Comparison of ENCODE assay signal across 19 cellular contexts in the genomic region with DNA sequence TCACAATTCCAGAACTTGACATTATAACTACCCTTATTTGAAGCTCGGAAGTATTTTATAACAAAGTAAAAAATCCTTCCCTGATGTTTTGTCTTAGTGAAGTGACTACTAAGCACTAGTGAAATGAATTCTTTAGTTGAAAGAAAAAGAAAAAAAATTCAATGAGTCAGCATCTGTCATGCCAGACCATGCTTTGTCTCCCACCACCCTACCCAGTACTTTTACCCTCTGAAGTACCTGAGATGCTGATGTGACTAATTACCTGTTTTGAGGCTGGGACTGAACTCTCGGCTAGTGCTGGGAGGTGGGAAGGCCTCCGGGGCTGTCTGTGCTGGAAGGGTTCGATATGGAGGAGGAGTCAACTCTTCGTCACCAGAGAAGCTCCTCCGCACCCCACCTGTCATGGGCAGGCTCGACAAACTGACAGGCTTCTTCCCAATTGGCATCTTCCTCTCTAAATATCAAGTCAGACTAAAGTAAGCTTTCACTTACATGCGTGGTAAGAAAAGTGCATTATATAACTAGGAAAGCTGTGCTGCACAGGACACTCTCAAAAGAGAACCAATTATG. TPM values are rescaled to one million over a fixed set of nuclear protein-coding genes. Genes with fewer than 3 reads are reported as not detected.
A peak's percentile ranks its signal among the peaks of the same experiment; 100 is the strongest.
DNase-seq lines count a peak whose midpoint lies in the region; ATAC-seq and TF ChIP-seq lines count a peak whose summit lies in the region.
"Had no signal": no experiment of that assay in that cellular context is flagged by ENCODE, and none has a peak within 500 bp of the region (broad histone marks: within the 10 kb centered on the region; RNA-seq: fewer than 3 reads in every experiment).

No MANE protein-coding gene starts in this region.

- H3K23ac ChIP-seq in IMR-90 (ENCODE audit: low read depth, low read length): no peak overlapping the region

- no peak overlapping the region for H2BK20ac ChIP-seq in IMR-90 (ENCODE audit: low read depth, low read length)

- H4K8ac ChIP-seq in IMR-90 (ENCODE audit: low read depth in 2 of 2, low read length in 2 of 2): no peak overlapping the region

- no peak overlapping the region for H3K14ac ChIP-seq in IMR-90 (replicated peaks; ENCODE audit: low read depth, low read length)

- TF ChIP-seq CTCF in cardiac muscle cell (IDR thresholded peaks at IDR 0.05; ENCODE audit: low read depth, low read length) (no peak), IMR-90 (conservative IDR thresholded peaks at IDR 0.05; ENCODE audit: low read depth, low read length) (no peak)

- H2AFZ ChIP-seq in IMR-90 (replicated peaks; ENCODE audit: low read length, poor library complexity): no peak overlapping the region

- no peaks in the 10 kb centered on the region; a peak in 1 of 4 replicates for H3K79me1 ChIP-seq in IMR-90 (ENCODE audit: low read depth in 1 of 2, low read length in 2 of 2)

- H3K4me3 ChIP-seq in cardiac muscle cell (no peak overlapping the region), IMR-90 (ENCODE audit: insufficient read depth, low read depth, low read length) (no peak overlapping the region)
- H3K4me3 ChIP-seq: adrenal gland, ovary, uterus had no signal

- no peak overlapping the region for H2BK15ac ChIP-seq in IMR-90 (ENCODE audit: low read depth, low read length)

- no peak for TF ChIP-seq POLR2A in IMR-90 (IDR thresholded peaks at IDR 0.05; ENCODE audit: low read depth, low read length)

- in situ Hi-C loops in IMR-90 (cut with MboI; ENCODE audit: low sequenced_read_pairs): no loop called here

- no peak for TF ChIP-seq RAD21 in IMR-90 (IDR thresholded peaks at IDR 0.05; ENCODE audit: low read length)

- peak overlapping the region; percentile 45 for H2AK9ac ChIP-seq in IMR-90 (replicated peaks; ENCODE audit: low read depth, low read length, poor library complexity)

- intact Hi-C loops in left ventricle myocardium superior (cut with micrococcal nuclease) (no loop called here), IMR-90 (cut with micrococcal nuclease) (no loop called here), head of caudate nucleus (cut with DNase I) (no loop called here)

- H3K36me3 ChIP-seq in cardiac muscle cell (peaks cover 43% of the 10 kb centered on the region), IMR-90 (ENCODE audit: control insufficient read depth, insufficient read depth, low read length) (peaks cover 19% of the 10 kb centered on the region)
- H3K36me3 ChIP-seq: ovary, uterus had no signal

- no peak for DNase-seq in cardiac muscle cell (ENCODE audit: low read depth in 1 of 2, low spot score in 1 of 2)
- DNase-seq in left ventricle myocardium superior: no peak
- no peak for DNase-seq in IMR-90
- DNase-seq in head of caudate nucleus: peak; percentile 29 to 92 (median 66)
- DNase-seq in GM19240 (ENCODE audit: insufficient read length, low spot score): no peak
- DNase-seq in NCI-H226: no peak
- no peak for DNase-seq in stimulated activated CD4-positive, alpha-beta T cell treated with anti-CD3 and anti-CD28 coated beads, Interleukin-4, amount 100 ng/mL, for 4 hours
- DNase-seq: activated gamma-delta T cell treated with Interleukin-2 at 50 U/mL for 16 hours; activated T-cell treated with anti-CD3 and anti-CD28 coated beads, Interleukin-2, amount 50 U/mL, for 1 hour; adrenal gland; NCI-H1048; NCI-H446 treated with DMSO at 0.1 percent for 48 hours; ovary; SIG-M5; small intestine; stimulated activated naive CD4-positive, alpha-beta T cell; T-helper 9 cell; uterus had no signal

- H4K91ac ChIP-seq in IMR-90 (ENCODE audit: insufficient read depth, low read depth, low read length): no peak overlapping the region

- no peak overlapping the region for H3K18ac ChIP-seq in IMR-90 (ENCODE audit: low read depth, low read length)

- BruUV-seq in IMR-90 (replicated peaks; lab: Mats Ljungman, UMichigan): no TSS peak

- H3K27ac ChIP-seq in cardiac muscle cell (peak overlapping the region; percentile 4), IMR-90 (ENCODE audit: insufficient read depth, low read length) (no peak overlapping the region)
- H3K27ac ChIP-seq: adrenal gland, ovary, uterus had no signal

- H4K5ac ChIP-seq in IMR-90 (ENCODE audit: low read depth, low read length): no peak overlapping the region

- no peaks in the 10 kb centered on the region for H3K27me3 ChIP-seq in cardiac muscle cell
- H3K27me3 ChIP-seq in IMR-90 (ENCODE audit: control insufficient read depth, insufficient read depth, low read length): no peaks in the 10 kb centered on the region
- H3K27me3 ChIP-seq: adrenal gland, ovary, uterus had no signal

- H2BK120ac ChIP-seq in IMR-90 (ENCODE audit: low read depth, low read length): no peak overlapping the region

- H3K4me2 ChIP-seq in IMR-90 (ENCODE audit: low read depth, low read length): no peak overlapping the region

- H3K9me3 ChIP-seq in cardiac muscle cell (ENCODE audit: low read depth): no peaks in the 10 kb centered on the region
- H3K9me3 ChIP-seq in IMR-90 (ENCODE audit: control insufficient read depth, insufficient read depth, low read length): no peaks in the 10 kb centered on the region
- H3K9me3 ChIP-seq: adrenal gland, ovary, uterus had no signal

- dilution Hi-C loops in IMR-90 (cut with HindIII; ENCODE audit: low sequenced_read_pairs, unreplicated experiment): no loop called here

- no CpG with 5 or more reads among the region's 8 CpGs for WGBS in IMR-90 (ENCODE audit: extremely low coverage in 2 of 2, insufficient read length in 1 of 2), 2 experiments

- H2BK5ac ChIP-seq in IMR-90 (ENCODE audit: low read depth, low read length, poor library complexity, severe bottlenecking): no peak overlapping the region

- H3K56ac ChIP-seq in IMR-90 (ENCODE audit: extremely low read depth, insufficient read depth, low read length): no peak overlapping the region

- CTCF ChIA-PET in IMR-90 (lab: Yijun Ruan, JAX): no interaction called here

- POLR2A ChIA-PET in IMR-90 (lab: Charles Lee; ENCODE audit: unreplicated experiment): no interaction called here

- H3K9me1 ChIP-seq in IMR-90 (ENCODE audit: insufficient read depth, low read length): no peaks in the 10 kb centered on the region

- no peaks in the 10 kb centered on the region for H4K20me1 ChIP-seq in IMR-90 (ENCODE audit: insufficient read depth, low read length)

- ATAC-seq in left ventricle myocardium superior (no peak), IMR-90 (ENCODE audit: low read depth) (no peak)
- ATAC-seq: left lobe of liver had no signal

- no peak overlapping the region for H2AK5ac ChIP-seq in IMR-90 (ENCODE audit: low read depth, low read length)

- no peak overlapping the region for H3K4ac ChIP-seq in IMR-90 (ENCODE audit: low read depth, low read length)

- H3K4me1 ChIP-seq in cardiac muscle cell (ENCODE audit: low read depth) (no peaks in the 10 kb centered on the region), IMR-90 (ENCODE audit: control insufficient read depth, insufficient read depth, low read length) (0 out of 2 replicates have a peak, but pooled peaks cover 2% of the 10 kb centered on the region)
- H3K4me1 ChIP-seq: adrenal gland, uterus had no signal

- no peak overlapping the region for H3K9ac ChIP-seq in IMR-90 (ENCODE audit: low read depth, low read length)

TF ChIP-seq in IMR-90, 13 proteins besides CTCF, POLR2A, EP300 and RAD21:
- TF ChIP-seq MAFK (IDR thresholded peaks at IDR 0.05; ENCODE audit: low read depth, low read length) (peak; percentile 83), MXI1 (IDR thresholded peaks at IDR 0.05; ENCODE audit: borderline replicate concordance, low read depth, low read length) (no peak)

RNA-seq across cellular contexts. Expression of gene NME2, which starts 19.6 kb away (rescaled TPM):
- 393 and 614 TPM in 2 replicates for total RNA-seq in cardiac muscle cell
- polyA plus RNA-seq in cardiac muscle cell: 363 and 585 TPM in 2 replicates
- total RNA-seq in left ventricle myocardium superior: 248 TPM
- total RNA-seq in IMR-90 (2012; rRNA removed): 824 and 863 TPM in 2 replicates
- polyA plus RNA-seq in IMR-90 (2012; rRNA removed): 912 and 1,059 TPM in 2 replicates
- 1,086 and 1,531 TPM in 2 replicates for polyA plus RNA-seq in IMR-90 (2012; cell fraction: cytosol; rRNA removed)
- 335 and 521 TPM in 2 replicates for polyA plus RNA-seq in IMR-90 (2012; cell fraction: nucleus; rRNA removed; ENCODE audit: low replicate concordance)

RNA-seq across cellular contexts. Expression of gene NME1, which starts 32.5 kb away (rescaled TPM):
- 58.9 and 104 TPM in 2 replicates for total RNA-seq in cardiac muscle cell
- 115 and 194 TPM in 2 replicates for polyA plus RNA-seq in cardiac muscle cell
- 20.3 TPM for total RNA-seq in left ventricle myocardium superior
- 261 and 312 TPM in 2 replicates for total RNA-seq in IMR-90 (2012; rRNA removed)
- polyA plus RNA-seq in IMR-90 (2012; rRNA removed): 311 and 365 TPM in 2 replicates
- polyA plus RNA-seq in IMR-90 (2012; cell fraction: cytosol; rRNA removed): 294 and 458 TPM in 2 replicates
- polyA plus RNA-seq in IMR-90 (2012; cell fraction: nucleus; rRNA removed; ENCODE audit: low replicate concordance): 76.8 and 195 TPM in 2 replicates

Comparison
In these comparisons a context has a peak if more than half of its experiments do, and no peak if none do; other contexts are left out.
1. DNase-seq: peak in head of caudate nucleus (42 of 42); none in cardiac muscle cell (0 of 2), left ventricle myocardium superior (single experiment), IMR-90 (single experiment), GM19240 (single experiment), NCI-H226 (single experiment) and stimulated activated CD4-positive, alpha-beta T cell treated with anti-CD3 and anti-CD28 coated beads, Interleukin-4, amount 100 ng/mL, for 4 hours (0 of 2).